Comparison of ENCODE assay signal across 12 cellular contexts in genomic region chr10:74947781-74948401, GRCh38.
A peak's percentile ranks its signal among the peaks of the same experiment; 100 is the strongest.
DNase-seq lines count a peak whose midpoint lies in the region; ATAC-seq and TF ChIP-seq lines count a peak whose summit lies in the region.
"Had no signal": no experiment of that assay in that cellular context is flagged by ENCODE, and none has a peak within 500 bp of the region (broad histone marks: within the 10 kb centered on the region; RNA-seq: fewer than 3 reads in every experiment).

No MANE protein-coding gene starts in this region.

- TF ChIP-seq CTCF in C4-2B (conservative IDR thresholded peaks at IDR 0.05), result no peak

- CTCF ChIA-PET in HEK293T (lab: Yijun Ruan, JAX), result no interaction called here

- H3K27ac ChIP-seq in C4-2B, result peak overlapping the region; percentile 71; the same call in 1 of the 2 replicates

- DNase-seq in HEK293T (ENCODE audit: extremely low spot score), result no peak
- peak; percentile 52 for DNase-seq in NCI-H345 treated with DMSO at 0.1 percent for 48 hours (lab: John Stamatoyannopoulos, UW; ENCODE audit: unreplicated experiment)
- no peak for DNase-seq in middle frontal gyrus (ENCODE audit: extremely low spot score, low spot score)
- no peak for DNase-seq in SKM-1 (lab: John Stamatoyannopoulos, UW; ENCODE audit: unreplicated experiment)
- no peak for DNase-seq in HCEC 1CT
- DNase-seq: activated gamma-delta T cell treated with Interleukin-2 at 50 U/mL for 16 hours, AML-193, kidney glomerular epithelial cell, NCI-H1694 treated with DMSO at 0.1 percent for 48 hours had no signal

- peak; percentile 44 for ATAC-seq in esophagus mucosa
- ATAC-seq in HG03159 (IDR thresholded peaks at IDR 0.05; ENCODE audit: unreplicated experiment), result no peak

- POLR2A ChIA-PET in HEK293T (lab: Yijun Ruan, JAX), result no interaction called here

TF ChIP-seq in HEK293T, 16 proteins besides CTCF, POLR2A, EP300 and RAD21:
- peak; percentile 17; the same call in 1 of the 2 replicates for TF ChIP-seq PKNOX1 (IDR thresholded peaks at IDR 0.05)
- TF ChIP-seq ZNF384 (IDR thresholded peaks at IDR 0.05), result no peak
- no peak for TF ChIP-seq BHLHE40 (IDR thresholded peaks at IDR 0.05; ENCODE audit: borderline replicate concordance)
